8 cellular contexts compared by ENCODE assay signal in the genomic region with DNA sequence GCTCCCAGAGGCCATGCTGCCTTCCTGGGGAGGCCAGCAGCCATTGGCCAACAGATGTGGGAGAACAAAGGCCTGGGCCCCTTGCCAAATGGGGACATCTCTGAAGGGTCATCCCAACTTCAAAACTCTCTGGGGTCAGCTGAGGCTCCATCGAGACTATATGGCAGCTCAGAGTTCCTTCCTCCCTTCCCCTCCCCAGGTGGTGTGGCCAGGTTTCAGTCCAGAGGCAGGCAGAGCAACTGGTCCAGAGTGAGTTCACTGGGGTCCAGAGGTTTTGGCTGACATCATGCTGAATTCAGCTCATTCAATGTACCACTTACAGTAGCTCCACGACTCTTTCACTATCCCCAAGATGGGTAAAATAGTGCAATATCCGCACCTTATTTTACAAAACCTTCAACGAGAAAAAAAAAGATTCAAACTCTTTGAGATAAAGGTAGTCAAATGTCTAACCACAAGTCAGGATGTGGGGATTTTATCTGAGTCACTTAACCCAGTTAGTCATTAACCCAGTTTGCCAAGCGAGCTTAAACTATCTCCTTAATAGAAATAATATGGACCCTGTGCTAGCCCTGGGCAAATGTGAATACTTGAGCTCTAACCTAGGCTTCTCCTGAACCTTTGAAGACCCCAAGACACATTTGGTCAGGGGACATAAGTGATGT.
DNase-seq lines count a peak whose midpoint lies in the region; ATAC-seq and TF ChIP-seq lines count a peak whose summit lies in the region.

No MANE protein-coding gene starts in this region.

- H3K36me3 ChIP-seq in uterus: no peaks in the 10 kb centered on the region

- TF ChIP-seq POLR2A in uterus (IDR thresholded peaks at IDR 0.05): no peak

- peak; percentile 86 for DNase-seq in A172 (ENCODE audit: low spot score)
- peak; percentile 64 for DNase-seq in astrocyte of the hippocampus (ENCODE audit: low read depth, low spot score)
- no peak for DNase-seq in NCI-H446 (lab: John Stamatoyannopoulos, UW)
- no peak for DNase-seq in DMS 273 (lab: John Stamatoyannopoulos, UW; ENCODE audit: unreplicated experiment)
- DNase-seq in uterus: no peak

- no peak overlapping the region for H3K27ac ChIP-seq in uterus

- no peaks in the 10 kb centered on the region for H3K9me3 ChIP-seq in uterus

- no peaks in the 10 kb centered on the region for H3K27me3 ChIP-seq in uterus

- no peak overlapping the region for H3K4me3 ChIP-seq in uterus

- intact Hi-C loops in uterus (cut with DNase I; ENCODE audit: low total_unique reads): no loop called here

- H3K4me1 ChIP-seq in uterus: no peaks in the 10 kb centered on the region

- ATAC-seq in GM19324 (IDR thresholded peaks at IDR 0.05; ENCODE audit: low FRiP score, unreplicated experiment) (peak; percentile 65), HG03342 (IDR thresholded peaks at IDR 0.05; ENCODE audit: unreplicated experiment) (peak; percentile 92), HG02840 (IDR thresholded peaks at IDR 0.05; ENCODE audit: low FRiP score, unreplicated experiment) (no peak)

- no peak for TF ChIP-seq CTCF in uterus (IDR thresholded peaks at IDR 0.05)

Comparison
In these comparisons a context has a peak if more than half of its experiments do, and no peak if none do; other contexts are left out.
1. DNase-seq: peak in A172 (single experiment) and astrocyte of the hippocampus (single experiment); none in NCI-H446 (0 of 2), DMS 273 (single experiment) and uterus (0 of 2).